1 cellular context compared by ENCODE assay signal in the genomic region with DNA sequence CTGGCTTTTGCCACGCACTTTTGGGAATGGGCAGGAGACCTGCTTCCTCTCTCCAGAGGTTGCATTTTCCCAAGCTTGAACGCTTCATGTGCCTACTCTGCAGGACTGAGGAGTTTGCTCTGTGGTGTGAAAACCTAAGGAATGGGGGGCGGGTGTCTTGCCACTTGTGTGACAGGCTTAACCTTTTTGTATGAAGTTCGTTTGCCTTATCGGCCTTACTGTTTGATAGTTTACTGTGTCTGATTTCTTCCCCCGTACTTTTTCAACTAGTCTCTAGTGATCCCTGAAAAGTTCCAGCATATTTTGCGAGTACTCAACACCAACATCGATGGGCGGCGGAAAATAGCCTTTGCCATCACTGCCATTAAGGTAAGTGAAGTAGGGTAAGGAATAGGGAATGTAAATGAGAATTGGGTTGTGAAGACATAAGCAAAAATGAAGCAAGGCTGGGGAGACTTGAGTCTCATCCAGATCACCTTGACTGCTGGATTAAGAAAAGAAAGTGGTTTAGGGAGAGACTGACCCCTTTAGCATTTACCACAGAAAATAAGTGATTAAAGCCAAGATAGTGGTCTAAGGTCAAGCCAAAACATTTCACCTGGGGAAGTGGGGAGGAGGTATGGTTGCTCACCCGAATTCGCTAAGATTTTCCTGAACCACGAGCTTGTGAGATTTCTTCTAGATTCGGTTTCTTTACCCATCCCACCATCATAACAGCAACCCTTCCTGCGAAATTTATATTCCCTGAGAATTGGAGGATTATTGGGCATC.
A peak's percentile ranks its signal among the peaks of the same experiment; 100 is the strongest.
TF ChIP-seq lines count a peak whose summit lies in the region.

No MANE protein-coding gene starts in this region.

TF ChIP-seq in K562, 482 proteins besides CTCF, POLR2A, EP300 and RAD21 (continues in another document):
- TF ChIP-seq POLR2G (IDR thresholded peaks at IDR 0.05; ENCODE audit: low read depth, low read length) (peak; percentile 5; the same call in 1 of the 2 replicates), CHD2 (IDR thresholded peaks at IDR 0.05; ENCODE audit: low read depth, low read length) (0 out of 2 replicates have a peak, but pooled peaks have one; percentile 4), MEF2A (IDR thresholded peaks at IDR 0.05; ENCODE audit: control insufficient read depth, low read depth, low read length) (0 out of 2 replicates have a peak, but pooled peaks have one; percentile 14), ZNF57 (CRISPR knock-in tag; IDR thresholded peaks at IDR 0.05) (0 out of 2 replicates have a peak, but pooled peaks have one; percentile 0), KAT2B (IDR thresholded peaks at IDR 0.05; ENCODE audit: low read depth, low read length) (no peak), FOXA3 (CRISPR knock-in tag; conservative IDR thresholded peaks at IDR 0.05 in 1 of 2, IDR thresholded peaks at IDR 0.05 in 1 of 2) (peak in 1 of 2 experiments; percentile 42; a peak in 1 of 4 replicates), NONO (IDR thresholded peaks at IDR 0.05; ENCODE audit: low read depth in 2 of 2, low read length in 1 of 2) (0 out of 4 replicates have a peak, but pooled peaks of 1 of the 2 experiments have one; percentile 11), AFF4 (CRISPR knock-in tag; IDR thresholded peaks at IDR 0.05) (peak; percentile 10; the same call in 1 of the 2 replicates), POLR2AphosphoS2 (IDR thresholded peaks at IDR 0.05; ENCODE audit: low read length) (no peak), NCOA6 (IDR thresholded peaks at IDR 0.05) (no peak), CCAR2 (IDR thresholded peaks at IDR 0.05; ENCODE audit: low read depth, low read length) (no peak; the same call in 1 of the 2 replicates), SIN3A (IDR thresholded peaks at IDR 0.05; ENCODE audit: borderline replicate concordance in 2 of 2, control insufficient read depth in 1 of 2, low read depth in 2 of 2, low read length in 2 of 2) (peak in 1 of 2 experiments; percentile 44; a peak in 2 of 4 replicates), ZNF311 (CRISPR knock-in tag; IDR thresholded peaks at IDR 0.05) (no peak), RBBP5 (IDR thresholded peaks at IDR 0.05; ENCODE audit: borderline replicate concordance, insufficient read depth, low read length, poor library complexity, severe bottlenecking) (peak; percentile 30), ELF2 (CRISPR knock-in tag; IDR thresholded peaks at IDR 0.05) (0 out of 2 replicates have a peak, but pooled peaks have one; percentile 42), ZBTB9 (CRISPR knock-in tag; IDR thresholded peaks at IDR 0.05) (no peak), HEY1 (CRISPR knock-in tag; IDR thresholded peaks at IDR 0.05; ENCODE audit: borderline replicate concordance) (no peak), KDM4B (IDR thresholded peaks at IDR 0.05; ENCODE audit: borderline replicate concordance in 2 of 2, low read depth in 1 of 2) (no peak), SMARCA5 (IDR thresholded peaks at IDR 0.05) (0 out of 2 replicates have a peak, but pooled peaks have one; percentile 2), MLLT1 (IDR thresholded peaks at IDR 0.05) (peak in 1 of 2 experiments; percentile 31; a peak in 3 of 4 replicates), RNF219 (CRISPR knock-in tag; IDR thresholded peaks at IDR 0.05) (no peak), ILF3 (IDR thresholded peaks at IDR 0.05; ENCODE audit: borderline replicate concordance) (peak; percentile 10; the same call in 1 of the 2 replicates), CHD1 (IDR thresholded peaks at IDR 0.05; ENCODE audit: low read length) (peak; percentile 76), MXI1 (IDR thresholded peaks at IDR 0.05; ENCODE audit: low read depth, low read length) (peak; percentile 14; the same call in 1 of the 2 replicates), RBM22 (IDR thresholded peaks at IDR 0.05; ENCODE audit: low read depth, low read length, poor library complexity, severe bottlenecking) (peak; percentile 45), HDAC3 (IDR thresholded peaks at IDR 0.05; ENCODE audit: borderline replicate concordance, partially characterized antibody) (no peak), KHSRP (IDR thresholded peaks at IDR 0.05) (0 out of 2 replicates have a peak, but pooled peaks have one; percentile 37), ZZZ3 (IDR thresholded peaks at IDR 0.05) (peak; percentile 86; the same call in 1 of the 2 replicates), HNRNPUL1 (IDR thresholded peaks at IDR 0.05; ENCODE audit: low read length) (peak; percentile 74), ZNF140 (CRISPR knock-in tag; IDR thresholded peaks at IDR 0.05) (no peak), SNRNP70 (optimal IDR thresholded peaks at IDR 0.05; ENCODE audit: low read depth, low read length) (peak; percentile 95), RBM39 (optimal IDR thresholded peaks at IDR 0.05; ENCODE audit: low read depth, low read length) (peak; percentile 91), SAP30 (IDR thresholded peaks at IDR 0.05; ENCODE audit: borderline replicate concordance, insufficient read depth, low read depth, low read length, poor library complexity, severe bottlenecking) (peak; percentile 88), THRAP3 (IDR thresholded peaks at IDR 0.05; ENCODE audit: borderline replicate concordance) (peak; percentile 54; the same call in 1 of the 2 replicates)
- TF ChIP-seq, protein P1, sequence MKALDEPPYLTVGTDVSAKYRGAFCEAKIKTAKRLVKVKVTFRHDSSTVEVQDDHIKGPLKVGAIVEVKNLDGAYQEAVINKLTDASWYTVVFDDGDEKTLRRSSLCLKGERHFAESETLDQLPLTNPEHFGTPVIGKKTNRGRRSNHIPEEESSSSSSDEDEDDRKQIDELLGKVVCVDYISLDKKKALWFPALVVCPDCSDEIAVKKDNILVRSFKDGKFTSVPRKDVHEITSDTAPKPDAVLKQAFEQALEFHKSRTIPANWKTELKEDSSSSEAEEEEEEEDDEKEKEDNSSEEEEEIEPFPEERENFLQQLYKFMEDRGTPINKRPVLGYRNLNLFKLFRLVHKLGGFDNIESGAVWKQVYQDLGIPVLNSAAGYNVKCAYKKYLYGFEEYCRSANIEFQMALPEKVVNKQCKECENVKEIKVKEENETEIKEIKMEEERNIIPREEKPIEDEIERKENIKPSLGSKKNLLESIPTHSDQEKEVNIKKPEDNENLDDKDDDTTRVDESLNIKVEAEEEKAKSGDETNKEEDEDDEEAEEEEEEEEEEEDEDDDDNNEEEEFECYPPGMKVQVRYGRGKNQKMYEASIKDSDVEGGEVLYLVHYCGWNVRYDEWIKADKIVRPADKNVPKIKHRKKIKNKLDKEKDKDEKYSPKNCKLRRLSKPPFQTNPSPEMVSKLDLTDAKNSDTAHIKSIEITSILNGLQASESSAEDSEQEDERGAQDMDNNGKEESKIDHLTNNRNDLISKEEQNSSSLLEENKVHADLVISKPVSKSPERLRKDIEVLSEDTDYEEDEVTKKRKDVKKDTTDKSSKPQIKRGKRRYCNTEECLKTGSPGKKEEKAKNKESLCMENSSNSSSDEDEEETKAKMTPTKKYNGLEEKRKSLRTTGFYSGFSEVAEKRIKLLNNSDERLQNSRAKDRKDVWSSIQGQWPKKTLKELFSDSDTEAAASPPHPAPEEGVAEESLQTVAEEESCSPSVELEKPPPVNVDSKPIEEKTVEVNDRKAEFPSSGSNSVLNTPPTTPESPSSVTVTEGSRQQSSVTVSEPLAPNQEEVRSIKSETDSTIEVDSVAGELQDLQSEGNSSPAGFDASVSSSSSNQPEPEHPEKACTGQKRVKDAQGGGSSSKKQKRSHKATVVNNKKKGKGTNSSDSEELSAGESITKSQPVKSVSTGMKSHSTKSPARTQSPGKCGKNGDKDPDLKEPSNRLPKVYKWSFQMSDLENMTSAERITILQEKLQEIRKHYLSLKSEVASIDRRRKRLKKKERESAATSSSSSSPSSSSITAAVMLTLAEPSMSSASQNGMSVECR (CRISPR knock-in tag; IDR thresholded peaks at IDR 0.05) = peak; percentile 19; the same call in 1 of the 2 replicates
- TF ChIP-seq, protein P2, sequence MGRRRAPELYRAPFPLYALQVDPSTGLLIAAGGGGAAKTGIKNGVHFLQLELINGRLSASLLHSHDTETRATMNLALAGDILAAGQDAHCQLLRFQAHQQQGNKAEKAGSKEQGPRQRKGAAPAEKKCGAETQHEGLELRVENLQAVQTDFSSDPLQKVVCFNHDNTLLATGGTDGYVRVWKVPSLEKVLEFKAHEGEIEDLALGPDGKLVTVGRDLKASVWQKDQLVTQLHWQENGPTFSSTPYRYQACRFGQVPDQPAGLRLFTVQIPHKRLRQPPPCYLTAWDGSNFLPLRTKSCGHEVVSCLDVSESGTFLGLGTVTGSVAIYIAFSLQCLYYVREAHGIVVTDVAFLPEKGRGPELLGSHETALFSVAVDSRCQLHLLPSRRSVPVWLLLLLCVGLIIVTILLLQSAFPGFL (CRISPR knock-in tag; IDR thresholded peaks at IDR 0.05) = 0 out of 2 replicates have a peak, but pooled peaks have one; percentile 96
- TF ChIP-seq, protein P3, sequence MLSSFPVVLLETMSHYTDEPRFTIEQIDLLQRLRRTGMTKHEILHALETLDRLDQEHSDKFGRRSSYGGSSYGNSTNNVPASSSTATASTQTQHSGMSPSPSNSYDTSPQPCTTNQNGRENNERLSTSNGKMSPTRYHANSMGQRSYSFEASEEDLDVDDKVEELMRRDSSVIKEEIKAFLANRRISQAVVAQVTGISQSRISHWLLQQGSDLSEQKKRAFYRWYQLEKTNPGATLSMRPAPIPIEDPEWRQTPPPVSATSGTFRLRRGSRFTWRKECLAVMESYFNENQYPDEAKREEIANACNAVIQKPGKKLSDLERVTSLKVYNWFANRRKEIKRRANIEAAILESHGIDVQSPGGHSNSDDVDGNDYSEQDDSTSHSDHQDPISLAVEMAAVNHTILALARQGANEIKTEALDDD (IDR thresholded peaks at IDR 0.05) = peak; percentile 58; the same call in 1 of the 2 replicates
